12 cellular contexts compared by ENCODE assay signal in genomic region chr12:22477166-22477893, GRCh38.
DNase-seq lines count a peak whose midpoint lies in the region; ATAC-seq, FAIRE-seq and TF ChIP-seq lines count a peak whose summit lies in the region.
"Had no signal": no experiment of that assay in that cellular context is flagged by ENCODE, and none has a peak within 500 bp of the region (broad histone marks: within the 10 kb centered on the region; RNA-seq: fewer than 3 reads in every experiment).

No MANE protein-coding gene starts in this region.

- H3K4me3 Mint-ChIP-seq in T-helper 17 cell = no peak overlapping the region
- H3K4me3 Mint-ChIP-seq: brain had no signal

- WGBS in heart right ventricle, 2 donors = 58 to 65% methylated on average over 4 of the region's 4 CpGs

- peaks cover 13% of the 10 kb centered on the region for H3K36me3 Mint-ChIP-seq in T-helper 17 cell (ENCODE audit: low read depth)

- peaks cover 20% of the 10 kb centered on the region for H3K4me1 Mint-ChIP-seq in T-helper 17 cell

- H3K27me3 ChIP-seq in AG04450 (ENCODE audit: control insufficient read depth, insufficient read depth, low read length) = no peaks in the 10 kb centered on the region
- H3K27me3 ChIP-seq in heart right ventricle = no peaks in the 10 kb centered on the region

- H3K9me3 ChIP-seq in AG04450 (ENCODE audit: control insufficient read depth, insufficient read depth, low read length) (no peaks in the 10 kb centered on the region), T-helper 17 cell (ENCODE audit: control insufficient read depth, low read length, poor library complexity, severe bottlenecking) (no peaks in the 10 kb centered on the region), heart right ventricle (no peaks in the 10 kb centered on the region)

- intact Hi-C loops in heart right ventricle (cut with DNase I) = no loop called here

- TF ChIP-seq CTCF in AG04450 (IDR thresholded peaks at IDR 0.05; ENCODE audit: low read depth, low read length) (no peak), heart right ventricle (IDR thresholded peaks at IDR 0.05) (no peak)

- FAIRE-seq in GM19239 (lab: Jason Lieb, UNC) = peak; percentile 49

- peaks cover 0 to 10% (median 0%) of the 10 kb centered on the region in 9 donors for H3K4me1 ChIP-seq in heart right ventricle

- CTCF ChIA-PET in AG04450 (lab: Charles Lee) = interaction anchor here (8.3 kb wide), 1 partner anchor 17 kb away, joined by 61 read pairs; no protein-coding TSS in a partner anchor

- DNase-seq in AG04450 (ENCODE audit: low read depth, low spot score) (peak; percentile 32), GM19239 (ENCODE audit: insufficient read length, low spot score) (no peak), amniotic stem cell (lab: John Stamatoyannopoulos, UW) (peak; percentile 42), hepatic stellate cell (ENCODE audit: low spot score) (peak; percentile 3), T-helper 17 cell (no peak), NCI-H748 (lab: John Stamatoyannopoulos, UW; ENCODE audit: unreplicated experiment) (no peak), heart right ventricle (no peak)
- DNase-seq: activated CD8-positive, alpha-beta memory T cell treated with anti-CD3 and anti-CD28 coated beads for 24 hours; Calu3; NCI-H82 had no signal

- H3K27ac Mint-ChIP-seq in T-helper 17 cell = no peak overlapping the region

- peaks cover 0 to 92% (median 11%) of the 10 kb centered on the region in 9 donors for H3K36me3 ChIP-seq in heart right ventricle

- no peak overlapping the region for H3K4me3 ChIP-seq in AG04450 (ENCODE audit: low read depth, low read length)
- H3K4me3 ChIP-seq in heart right ventricle = no peak overlapping the region

- no peak overlapping the region for H3K27ac ChIP-seq in AG04450 (ENCODE audit: low read depth, low read length)
- H3K27ac ChIP-seq in heart right ventricle = no peak overlapping the region

- no peaks in the 10 kb centered on the region for H3K27me3 Mint-ChIP-seq in T-helper 17 cell
- H3K27me3 Mint-ChIP-seq: brain had no signal

- ATAC-seq in T-helper 17 cell = no peak
- ATAC-seq in GM21529 (IDR thresholded peaks at IDR 0.05; ENCODE audit: unreplicated experiment) = no peak
- no peak for ATAC-seq in heart right ventricle

- POLR2A ChIA-PET in AG04450 (lab: Yijun Ruan, JAX) = interaction anchor here (0.5 to 0.8 kb wide), 2 partner anchors 67 to 427 kb away, joined by 3 read pairs; partner anchors contain the start of gene C2CD5

Comparison
In these comparisons a context has a peak if more than half of its experiments do, and no peak if none do; other contexts are left out.
1. DNase-seq: peak in AG04450 (single experiment), amniotic stem cell (single experiment) and hepatic stellate cell (single experiment); none in GM19239 (single experiment), T-helper 17 cell (0 of 3), NCI-H748 (single experiment) and heart right ventricle (0 of 2).